In genomic region chr4:125140966-125141495, GRCh38 we compare ENCODE assay signal across 23 cellular contexts.
DNase-seq lines count a peak whose midpoint lies in the region; ATAC-seq and TF ChIP-seq lines count a peak whose summit lies in the region.
"Had no signal": no experiment of that assay in that cellular context is flagged by ENCODE, and none has a peak within 500 bp of the region (broad histone marks: within the 10 kb centered on the region; RNA-seq: fewer than 3 reads in every experiment).

No MANE protein-coding gene starts in this region.

- H3K4me1 ChIP-seq in RWPE2 (ENCODE audit: insufficient read depth, poor library complexity, severe bottlenecking) (peaks cover 2% of the 10 kb centered on the region), A673 (ENCODE audit: insufficient read depth, low read length, poor library complexity, severe bottlenecking) (no peaks in the 10 kb centered on the region), heart left ventricle (no peaks in the 10 kb centered on the region)
- H3K4me1 ChIP-seq: spleen, thyroid gland had no signal

- H3K27me3 Mint-ChIP-seq in progenitor cell of endocrine pancreas = no peaks in the 10 kb centered on the region
- H3K27me3 Mint-ChIP-seq: effector memory CD8-positive, alpha-beta T cell; naive thymus-derived CD4-positive, alpha-beta T cell had no signal

- BruUV-seq in A673 (replicated peaks; lab: Mats Ljungman, UMichigan) = no TSS peak

- CTCF ChIA-PET in A673 (lab: Charles Lee) = no interaction called here

- H3K27ac Mint-ChIP-seq in progenitor cell of endocrine pancreas = no peak overlapping the region
- H3K27ac Mint-ChIP-seq: activated naive CD4-positive, alpha-beta T cell treated with anti-CD3 and anti-CD28 coated beads, Interleukin-2, amount 50 U/mL, for 72 hours; activated T-cell treated with anti-CD3 and anti-CD28 coated beads, Interleukin-2, amount 50 U/mL, for 72 hours; CD14-positive monocyte; effector memory CD8-positive, alpha-beta T cell; naive thymus-derived CD4-positive, alpha-beta T cell; T-helper 2 cell treated with Interferon-gamma antibody and Interleukin-4, amounts not matched to agents 5 μg/mL and 100 μg/mL, for 36 hours had no signal

- no peak for TF ChIP-seq CTCF in RWPE2 (IDR thresholded peaks at IDR 0.05; ENCODE audit: poor library complexity, severe bottlenecking)
- TF ChIP-seq CTCF in epithelial cell of esophagus (IDR thresholded peaks at IDR 0.05; ENCODE audit: insufficient read depth, low read depth, low read length, missing control alignments) = no peak
- no peak for TF ChIP-seq CTCF in progenitor cell of endocrine pancreas (IDR thresholded peaks at IDR 0.05; ENCODE audit: unreplicated experiment)
- no peak for TF ChIP-seq CTCF in A673 (conservative IDR thresholded peaks at IDR 0.05; ENCODE audit: low read depth, low read length)
- TF ChIP-seq CTCF in heart left ventricle (IDR thresholded peaks at IDR 0.05) = no peak

- H3K4me1 Mint-ChIP-seq in progenitor cell of endocrine pancreas (ENCODE audit: low read depth) = no peaks in the 10 kb centered on the region
- H3K4me1 Mint-ChIP-seq: CD14-positive monocyte; naive thymus-derived CD4-positive, alpha-beta T cell had no signal

- TF ChIP-seq POLR2A in heart left ventricle (IDR thresholded peaks at IDR 0.05) = no peak

- H3K4me3 Mint-ChIP-seq in progenitor cell of endocrine pancreas (ENCODE audit: low read depth) = no peak overlapping the region
- H3K4me3 Mint-ChIP-seq: activated T-cell treated with anti-CD3 and anti-CD28 coated beads, Interleukin-2, amount 50 U/mL, for 72 hours; CD14-positive monocyte; effector memory CD8-positive, alpha-beta T cell; naive thymus-derived CD4-positive, alpha-beta T cell; T-helper 2 cell treated with Interferon-gamma antibody and Interleukin-4, amounts not matched to agents 5 μg/mL and 100 μg/mL, for 36 hours had no signal

- H3K27ac ChIP-seq in RWPE2 (ENCODE audit: poor library complexity, severe bottlenecking) = no peak overlapping the region
- no peak overlapping the region for H3K27ac ChIP-seq in A673 (ENCODE audit: low read depth, low read length, poor library complexity, severe bottlenecking)
- no peak overlapping the region for H3K27ac ChIP-seq in heart left ventricle
- H3K27ac ChIP-seq: spleen, thyroid gland had no signal

- DNase-seq in EH (ENCODE audit: low read depth) (peak; percentile 42), RWPE2 (ENCODE audit: low spot score) (no peak), epithelial cell of esophagus (ENCODE audit: low read depth) (peak; percentile 72), non-pigmented ciliary epithelial cell (ENCODE audit: low read depth) (peak; percentile 38), progenitor cell of endocrine pancreas (ENCODE audit: low spot score, unreplicated experiment) (no peak), A673 (ENCODE audit: low spot score) (no peak), heart left ventricle (no peak)
- DNase-seq in stimulated activated CD8-positive, alpha-beta memory T cell treated with anti-CD3 and anti-CD28 coated beads, Interleukin-4, amount 100 ng/mL, for 48 hours = no peak
- DNase-seq: activated CD4-positive, CD25-positive, alpha-beta regulatory T cell; activated T-cell treated with anti-CD3 and anti-CD28 coated beads, Interleukin-2, amount 50 U/mL, for 72 hours; caudate nucleus; DMS79; effector memory CD8-positive, alpha-beta T cell; MG63; naive thymus-derived CD4-positive, alpha-beta T cell; NCI-H1930; NCI-H510A treated with DMSO at 0.1 percent for 48 hours; SHP77 treated with DMSO at 0.1 percent for 48 hours; spleen; thyroid gland had no signal

- 85 to 90% (median 87%) methylated on average over 4 of the region's 4 CpGs for WGBS in heart left ventricle, 4 donors

- no peak overlapping the region for H3K4me3 ChIP-seq in RWPE2 (ENCODE audit: severe bottlenecking)
- no peak overlapping the region for H3K4me3 ChIP-seq in epithelial cell of esophagus (ENCODE audit: low read length)
- no peak overlapping the region for H3K4me3 ChIP-seq in A673 (ENCODE audit: low read depth, low read length, poor library complexity, severe bottlenecking)
- no peak overlapping the region for H3K4me3 ChIP-seq in heart left ventricle
- H3K4me3 ChIP-seq: MG63, spleen, thyroid gland had no signal

- POLR2A ChIA-PET in A673 (lab: Charles Lee; ENCODE audit: low non-redundant PET) = no interaction called here

- ATAC-seq in RWPE2 (ENCODE audit: low read depth) (peak; percentile 82), heart left ventricle (no peak)
- ATAC-seq: activated naive CD4-positive, alpha-beta T cell treated with anti-CD3 and anti-CD28 coated beads, Interleukin-2, amount 50 U/mL, for 72 hours; activated T-cell treated with anti-CD3 and anti-CD28 coated beads, Interleukin-2, amount 50 U/mL, for 72 hours; effector memory CD8-positive, alpha-beta T cell; naive thymus-derived CD4-positive, alpha-beta T cell had no signal

- H3K9me3 Mint-ChIP-seq in progenitor cell of endocrine pancreas (ENCODE audit: low read depth) = no peaks in the 10 kb centered on the region
- H3K9me3 Mint-ChIP-seq: activated T-cell treated with anti-CD3 and anti-CD28 coated beads, Interleukin-2, amount 50 U/mL, for 72 hours; T-helper 2 cell treated with Interferon-gamma antibody and Interleukin-4, amounts not matched to agents 5 μg/mL and 100 μg/mL, for 36 hours had no signal

- H3K27me3 ChIP-seq in RWPE2 (ENCODE audit: insufficient read depth, poor library complexity, severe bottlenecking) (no peaks in the 10 kb centered on the region), A673 (replicated peaks; ENCODE audit: insufficient read depth, low read depth, low read length, poor library complexity) (no peaks in the 10 kb centered on the region), heart left ventricle (no peaks in the 10 kb centered on the region)
- H3K27me3 ChIP-seq: MG63, spleen, thyroid gland had no signal

- intact Hi-C loops in A673 (cut with micrococcal nuclease; ENCODE audit: unreplicated experiment) (no loop called here), heart left ventricle (cut with DNase I) (no loop called here)

- no peaks in the 10 kb centered on the region for H3K9me3 ChIP-seq in RWPE2 (ENCODE audit: severe bottlenecking)
- H3K9me3 ChIP-seq in A673 (ENCODE audit: low read depth, low read length, poor library complexity, severe bottlenecking) = no peaks in the 10 kb centered on the region
- H3K9me3 ChIP-seq in heart left ventricle = no peaks in the 10 kb centered on the region
- H3K9me3 ChIP-seq: MG63, spleen, thyroid gland had no signal

- H3K36me3 ChIP-seq in RWPE2 (ENCODE audit: low read depth) (no peaks in the 10 kb centered on the region), A673 (ENCODE audit: insufficient read depth, low read length, poor library complexity, severe bottlenecking) (no peaks in the 10 kb centered on the region), heart left ventricle (no peaks in the 10 kb centered on the region)
- H3K36me3 ChIP-seq: MG63, spleen, thyroid gland had no signal

- H3K36me3 Mint-ChIP-seq in progenitor cell of endocrine pancreas (ENCODE audit: insufficient read depth) = no peaks in the 10 kb centered on the region
- H3K36me3 Mint-ChIP-seq: activated naive CD4-positive, alpha-beta T cell treated with anti-CD3 and anti-CD28 coated beads, Interleukin-2, amount 50 U/mL, for 72 hours; CD14-positive monocyte; naive thymus-derived CD4-positive, alpha-beta T cell had no signal

Comparison
In these comparisons a context has a peak if more than half of its experiments do, and no peak if none do; other contexts are left out.
1. DNase-seq: peak in EH (single experiment), epithelial cell of esophagus (single experiment) and non-pigmented ciliary epithelial cell (single experiment); none in RWPE2 (single experiment), progenitor cell of endocrine pancreas (single experiment), A673 (single experiment), heart left ventricle (0 of 5) and stimulated activated CD8-positive, alpha-beta memory T cell treated with anti-CD3 and anti-CD28 coated beads, Interleukin-4, amount 100 ng/mL, for 48 hours (single experiment).